In the genomic region with DNA sequence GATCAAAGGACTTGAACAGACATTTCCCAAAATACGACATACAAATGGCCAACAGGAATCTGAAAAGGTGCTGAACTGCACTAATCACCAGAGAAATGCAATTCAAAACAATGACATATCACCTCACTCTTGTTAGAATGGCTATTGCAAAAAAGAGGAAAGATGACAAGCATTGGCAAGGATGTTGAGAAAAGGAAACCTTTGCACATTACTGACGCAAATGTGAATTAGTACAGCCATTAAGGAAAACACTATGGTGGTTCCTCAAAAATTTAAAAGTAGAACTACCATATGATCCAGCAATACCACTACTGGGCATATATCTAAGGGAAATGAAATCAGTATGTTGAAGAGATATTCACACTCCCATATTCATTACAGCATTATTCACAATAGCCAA, we compare ENCODE assay signal across 19 cellular contexts. TPM values are rescaled to one million over a fixed set of nuclear protein-coding genes. Genes with fewer than 3 reads are reported as not detected.
DNase-seq lines count a peak whose midpoint lies in the region; ATAC-seq and TF ChIP-seq lines count a peak whose summit lies in the region.
"Had no signal": no experiment of that assay in that cellular context is flagged by ENCODE, and none has a peak within 500 bp of the region (broad histone marks: within the 10 kb centered on the region; RNA-seq: fewer than 3 reads in every experiment).

No MANE protein-coding gene starts in this region.

- H3K9me3 ChIP-seq in spleen, result peaks cover 0 to 8% (median 0%) of the 10 kb centered on the region in 8 donors

- no peaks in the 10 kb centered on the region for H3K27me3 ChIP-seq in spleen (replicated peaks in 1 of 7)
- H3K27me3 ChIP-seq: BLaER1, MG63 had no signal

- peaks cover 21% of the 10 kb centered on the region for H3K4me1 Mint-ChIP-seq in activated T-cell treated with anti-CD3 and anti-CD28 coated beads, Interleukin-2, amount 50 U/mL, for 72 hours (ENCODE audit: low read depth)
- H3K4me1 Mint-ChIP-seq in immature natural killer cell, result peaks cover 14 to 28% of the 10 kb centered on the region in 2 donors

- no peaks in the 10 kb centered on the region for H3K4me1 ChIP-seq in spleen
- H3K4me1 ChIP-seq: BLaER1 had no signal

- peak in 1 of 11 experiments; percentile 13 for TF ChIP-seq CTCF in spleen (IDR thresholded peaks at IDR 0.05 in 8 of 11, conservative IDR thresholded peaks at IDR 0.05 in 3 of 11)

- H3K36me3 ChIP-seq in spleen, result peaks cover 0 to 32% (median 3%) of the 10 kb centered on the region in 6 donors
- H3K36me3 ChIP-seq: MG63 had no signal

- H3K36me3 Mint-ChIP-seq in activated T-cell treated with anti-CD3 and anti-CD28 coated beads, Interleukin-2, amount 50 U/mL, for 72 hours (ENCODE audit: insufficient read depth in 2 of 2), result peaks cover 10 to 16% of the 10 kb centered on the region in 2 donors
- peaks cover 15 to 36% (median 22%) of the 10 kb centered on the region in 3 donors for H3K36me3 Mint-ChIP-seq in immature natural killer cell

- ATAC-seq in activated T-cell treated with anti-CD3 and anti-CD28 coated beads, Interleukin-2, amount 50 U/mL, for 72 hours (replicated peaks in 1 of 2), result no peak
- no peak for ATAC-seq in GM19452 (IDR thresholded peaks at IDR 0.05; ENCODE audit: unreplicated experiment)
- ATAC-seq: PC-3 had no signal

- no peak overlapping the region for H3K4me3 Mint-ChIP-seq in activated T-cell treated with anti-CD3 and anti-CD28 coated beads, Interleukin-2, amount 50 U/mL, for 72 hours
- no peak overlapping the region for H3K4me3 Mint-ChIP-seq in immature natural killer cell

- TF ChIP-seq POLR2A in spleen (IDR thresholded peaks at IDR 0.05), result peak in 1 of 3 donors; percentile 21

- no peak for DNase-seq in activated T-cell treated with anti-CD3 and anti-CD28 coated beads, Interleukin-2, amount 50 U/mL, for 72 hours
- DNase-seq in activated T-cell treated with anti-CD3 and anti-CD28 coated beads, Interleukin-2, amount 50 U/mL, for 1 hour, result no peak
- DNase-seq in MV-4-11 (lab: John Stamatoyannopoulos, UW) (peak; percentile 18), immature natural killer cell (no peak), spleen (no peak), LoVo (ENCODE audit: low spot score) (no peak)
- no peak for DNase-seq in stimulated activated CD4-positive, alpha-beta T cell treated with anti-CD3 and anti-CD28 coated beads, Interleukin-2, amount 100 ng/mL, for 48 hours
- DNase-seq: IMR-90, MG63, NCI-H1105, NCI-H2081 treated with DMSO at 0.1 percent for 48 hours, NCI-H774, PC-3, RPMI8226, SHP77 treated with DMSO at 0.1 percent for 48 hours, SK-N-SH had no signal

- 53 to 83% (median 67%) methylated on average over 2 of the region's 2 CpGs for WGBS in spleen, 5 donors

- H3K4me3 ChIP-seq in spleen, result peak overlapping the region in 1 of 8 donors; percentile 53
- H3K4me3 ChIP-seq: BLaER1, MG63 had no signal

- peaks cover 4 to 6% of the 10 kb centered on the region in 2 donors for H3K9me3 Mint-ChIP-seq in activated T-cell treated with anti-CD3 and anti-CD28 coated beads, Interleukin-2, amount 50 U/mL, for 72 hours
- no peaks in the 10 kb centered on the region for H3K9me3 Mint-ChIP-seq in immature natural killer cell

- H3K27me3 Mint-ChIP-seq in activated T-cell treated with anti-CD3 and anti-CD28 coated beads, Interleukin-2, amount 50 U/mL, for 72 hours (ENCODE audit: low read depth), result no peaks in the 10 kb centered on the region
- H3K27me3 Mint-ChIP-seq in immature natural killer cell (ENCODE audit: low read depth in 3 of 3), result peaks cover 0 to 5% (median 4%) of the 10 kb centered on the region in 3 donors

- intact Hi-C loops in spleen (cut with DNase I; ENCODE audit: low total_unique reads), result no loop called here

- H3K27ac ChIP-seq in spleen, result peak overlapping the region in 7 of 8 donors; percentile 68 to 93 (median 83)
- H3K27ac ChIP-seq: BLaER1 had no signal

- H3K27ac Mint-ChIP-seq in activated T-cell treated with anti-CD3 and anti-CD28 coated beads, Interleukin-2, amount 50 U/mL, for 72 hours, result peak overlapping the region; percentile 12
- H3K27ac Mint-ChIP-seq in immature natural killer cell, result peak overlapping the region in 5 of 6 donors; percentile 3 to 64 (median 38)

RNA-seq across cellular contexts. Expression of a gene that starts 57.7 kb away (rescaled TPM):
- 1 to 10 TPM; 1.0 to 2.0 TPM for total RNA-seq in activated T-cell treated with anti-CD3 and anti-CD28 coated beads, Interleukin-2, amount 50 U/mL, for 72 hours
- 1 to 10 TPM in 1 of 3 donors, under 1 TPM in 2; 0.09 to 1.8 (median 0.29) TPM for polyA plus RNA-seq in immature natural killer cell
- 1 to 10 TPM; 2.7 to 5.3 (median 4.1) TPM for total RNA-seq in spleen
- 1 to 10 TPM; 1.2 to 2.0 (median 1.9) TPM for polyA plus RNA-seq in spleen
- total RNA-seq: NCI-H460, PC-3 had no signal
